In genomic region chr10:73252445-73253225, GRCh38 we compare ENCODE assay signal across 1 cellular context.
A peak's percentile ranks its signal among the peaks of the same experiment; 100 is the strongest.
TF ChIP-seq lines count a peak whose summit lies in the region.

TSS of gene MRPS16 (minus strand) at chr10:73252644. CDS start at chr10:73252482, 162 bp downstream.

TF ChIP-seq in A549, 52 proteins besides CTCF, POLR2A, EP300 and RAD21 (continued from another document):
- TF ChIP-seq HOXB13 (CRISPR knock-in tag; IDR thresholded peaks at IDR 0.05; ENCODE audit: low read depth), result no peak
- peak; percentile 90 to 98 for TF ChIP-seq JUN (IDR thresholded peaks at IDR 0.05)
- TF ChIP-seq, protein P1, sequence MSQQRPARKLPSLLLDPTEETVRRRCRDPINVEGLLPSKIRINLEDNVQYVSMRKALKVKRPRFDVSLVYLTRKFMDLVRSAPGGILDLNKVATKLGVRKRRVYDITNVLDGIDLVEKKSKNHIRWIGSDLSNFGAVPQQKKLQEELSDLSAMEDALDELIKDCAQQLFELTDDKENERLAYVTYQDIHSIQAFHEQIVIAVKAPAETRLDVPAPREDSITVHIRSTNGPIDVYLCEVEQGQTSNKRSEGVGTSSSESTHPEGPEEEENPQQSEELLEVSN (IDR thresholded peaks at IDR 0.05; ENCODE audit: borderline replicate concordance, low read depth), result 0 out of 2 replicates have a peak, but pooled peaks have one; percentile 14
- TF ChIP-seq CHD4 (IDR thresholded peaks at IDR 0.05; ENCODE audit: borderline replicate concordance), result no peak
- TF ChIP-seq PHF8 (IDR thresholded peaks at IDR 0.05; ENCODE audit: borderline replicate concordance, low read depth), result peak; percentile 79
- peak; percentile 59; the same call in 1 of the 2 replicates for TF ChIP-seq GATA3 (IDR thresholded peaks at IDR 0.05; ENCODE audit: borderline replicate concordance)
- no peak for TF ChIP-seq ZNF302 (CRISPR knock-in tag; IDR thresholded peaks at IDR 0.05)
- TF ChIP-seq ZFP36 (IDR thresholded peaks at IDR 0.05; ENCODE audit: borderline replicate concordance, partially characterized antibody), result no peak
- peak; percentile 57; the same call in 1 of the 2 replicates for TF ChIP-seq MYC (IDR thresholded peaks at IDR 0.05; ENCODE audit: borderline replicate concordance, low read length)
- no peak for TF ChIP-seq KDM1A (IDR thresholded peaks at IDR 0.05; ENCODE audit: low read depth)
- no peak for TF ChIP-seq JUNB (IDR thresholded peaks at IDR 0.05)
- 0 out of 2 replicates have a peak, but pooled peaks have one; percentile 16 for TF ChIP-seq RARB (CRISPR knock-in tag; IDR thresholded peaks at IDR 0.05)
- TF ChIP-seq MAX (IDR thresholded peaks at IDR 0.05), result peak; percentile 93
- TF ChIP-seq USF2 (IDR thresholded peaks at IDR 0.05), result peak; percentile 44; the same call in 1 of the 2 replicates
- no peak for TF ChIP-seq TP53 (CRISPR knock-in tag; IDR thresholded peaks at IDR 0.05)
